Comparison of ENCODE assay signal across 18 cellular contexts in genomic region chr10:51896849-51897248, GRCh38.
A peak's percentile ranks its signal among the peaks of the same experiment; 100 is the strongest.
DNase-seq lines count a peak whose midpoint lies in the region; ATAC-seq lines count a peak whose summit lies in the region.
"Had no signal": no experiment of that assay in that cellular context is flagged by ENCODE, and none has a peak within 500 bp of the region (broad histone marks: within the 10 kb centered on the region; RNA-seq: fewer than 3 reads in every experiment).

No MANE protein-coding gene starts in this region.

- no peak overlapping the region for H3K4me3 ChIP-seq in right cardiac atrium (ENCODE audit: low read length)
- no peak overlapping the region for H3K4me3 ChIP-seq in mesendoderm (ENCODE audit: low read length)
- H3K4me3 ChIP-seq: sigmoid colon had no signal

- no peak for DNase-seq in Right ventricle myocardium inferior (ENCODE audit: missing footprints)
- DNase-seq in cardiac septum (ENCODE audit: low spot score): no peak
- DNase-seq in dedifferentiated amniotic fluid mesenchymal stem cell (ENCODE audit: extremely low spot score): peak; percentile 73
- DNase-seq in right cardiac atrium: no peak
- no peak for DNase-seq in stimulated activated CD4-positive, alpha-beta T cell treated with anti-CD3 and anti-CD28 coated beads, Interleukin-4, amount 100 ng/mL, for 4 hours
- no peak for DNase-seq in COLO829 (ENCODE audit: low spot score)
- DNase-seq in mesendoderm: no peak
- DNase-seq: activated naive CD8-positive, alpha-beta T cell treated with anti-CD3 and anti-CD28 coated beads, Interleukin-2, amount 10 ng/mL, durations not matched to agents 7 days and 5 days; activated T-cell treated with anti-CD3 and anti-CD28 coated beads, Interleukin-2, amount 50 U/mL, for 1 hour; CD8-positive, alpha-beta memory T cell; head of caudate nucleus; islet precursor cell; KG1; NCI-H1092 treated with DMSO at 0.1 percent for 48 hours; sigmoid colon; stimulated activated CD4-positive, alpha-beta T cell treated with anti-CD3 and anti-CD28 coated beads, Interleukin-2, amount 100 ng/mL, for 48 hours had no signal

- H3K4me1 ChIP-seq in right cardiac atrium (ENCODE audit: control insufficient read depth, insufficient read depth, low read length): peaks cover 7% of the 10 kb centered on the region
- H3K4me1 ChIP-seq in mesendoderm (ENCODE audit: control insufficient read depth, low read depth, low read length): no peaks in the 10 kb centered on the region

- H4K5ac ChIP-seq in mesendoderm (ENCODE audit: low read length): no peak overlapping the region

- WGBS in right cardiac atrium: 29% methylated on average over 1 of the region's 1 CpG
- WGBS in mesendoderm (ENCODE audit: extremely low coverage, insufficient coverage, low lambda C conversion rate): no CpG with 5 or more reads among the region's 1 CpG

- no peak overlapping the region for H2AK5ac ChIP-seq in mesendoderm (ENCODE audit: low read length)

- ATAC-seq in Right ventricle myocardium inferior: peak; percentile 49
- peak; percentile 19 to 46 for ATAC-seq in right cardiac atrium
- no peak for ATAC-seq in HG03432 (IDR thresholded peaks at IDR 0.05; ENCODE audit: unreplicated experiment)

- no peaks in the 10 kb centered on the region for H3K36me3 ChIP-seq in mesendoderm (ENCODE audit: control insufficient read depth, insufficient read depth, low read length)
- H3K36me3 ChIP-seq: sigmoid colon had no signal

- intact Hi-C loops in Right ventricle myocardium inferior (cut with DNase I) (no loop called here), cardiac septum (cut with DNase I) (no loop called here), right cardiac atrium (cut with DNase I) (no loop called here)

- H3K18ac ChIP-seq in mesendoderm (ENCODE audit: low read length): no peak overlapping the region

- no peak overlapping the region for H3K4ac ChIP-seq in mesendoderm (ENCODE audit: low read depth, low read length)

- H3K4me2 ChIP-seq in mesendoderm (ENCODE audit: low read length): no peak overlapping the region

- H3K9me3 ChIP-seq in right cardiac atrium (ENCODE audit: control insufficient read depth, low read length): no peaks in the 10 kb centered on the region
- H3K9me3 ChIP-seq: sigmoid colon had no signal

- H4K8ac ChIP-seq in mesendoderm (ENCODE audit: low read depth, low read length): no peak overlapping the region

- no peak overlapping the region for H3K56ac ChIP-seq in mesendoderm (ENCODE audit: low read length)

- H3K23ac ChIP-seq in mesendoderm (ENCODE audit: low read length): no peak overlapping the region

- H3K79me2 ChIP-seq in mesendoderm (ENCODE audit: control insufficient read depth, insufficient read depth, low read length): no peaks in the 10 kb centered on the region

- H2BK5ac ChIP-seq in mesendoderm (ENCODE audit: low read length): no peak overlapping the region

- no peak overlapping the region for H2BK120ac ChIP-seq in mesendoderm (ENCODE audit: low read depth, low read length)

- no peak overlapping the region for H3K9ac ChIP-seq in mesendoderm (ENCODE audit: low read length)

- H3K27ac ChIP-seq in right cardiac atrium (ENCODE audit: low read length): no peak overlapping the region
- no peak overlapping the region for H3K27ac ChIP-seq in mesendoderm (ENCODE audit: low read depth, low read length)
- H3K27ac ChIP-seq: 22Rv1 had no signal

- no peak overlapping the region for H2BK15ac ChIP-seq in mesendoderm (replicated peaks; ENCODE audit: low read depth)

- H3K27me3 ChIP-seq in right cardiac atrium (ENCODE audit: control insufficient read depth, insufficient read depth) (no peaks in the 10 kb centered on the region), mesendoderm (ENCODE audit: insufficient read depth, low read length, poor library complexity) (no peaks in the 10 kb centered on the region)
- H3K27me3 ChIP-seq: sigmoid colon had no signal

- H3K79me1 ChIP-seq in mesendoderm (ENCODE audit: low read length): no peaks in the 10 kb centered on the region
